In genomic region chr19:40416918-40417713, GRCh38 we compare ENCODE assay signal across 8 cellular contexts. TPM values are rescaled to one million over a fixed set of nuclear protein-coding genes. Genes with fewer than 3 reads are reported as not detected.
DNase-seq lines count a peak whose midpoint lies in the region; ATAC-seq, FAIRE-seq and TF ChIP-seq lines count a peak whose summit lies in the region.

No MANE protein-coding gene starts in this region.

- H3K4me3 ChIP-seq in GM12878: no peak overlapping the region
- no peak overlapping the region for H3K4me3 ChIP-seq in liver (ENCODE audit: low read depth in 1 of 3, low read length in 3 of 3)

- WGBS in GM12878 (ENCODE audit: insufficient coverage, insufficient replicate concordance, low lambda C conversion rate, missing lambda C conversion rate): 17% methylated on average over 16 of the region's 16 CpGs
- 64% methylated on average over 16 of the region's 16 CpGs for WGBS in liver

- CTCF ChIA-PET in GM12878 (lab: Yijun Ruan, JAX): interaction anchor here (0.6 to 2.2 kb wide), 7 partner anchors 9 to 131 kb away, joined by 3 to 7 read pairs (median 3); partner anchors contain the start of genes SERTAD1 and SERTAD3

- peak; percentile 41; the same call in 1 of the 2 replicates for TF ChIP-seq POLR2A in GM12878 (IDR thresholded peaks at IDR 0.05; ENCODE audit: low read depth, low read length)

- H3K36me3 ChIP-seq in GM12878 (ENCODE audit: control insufficient read depth in 2 of 2, insufficient read depth in 2 of 2, low read length in 1 of 2) (no peaks in the 10 kb centered on the region), liver (ENCODE audit: control insufficient read depth in 4 of 4, insufficient read depth in 3 of 4, low read depth in 1 of 4, low read length in 3 of 4) (no peaks in the 10 kb centered on the region)

- no peak for TF ChIP-seq RAD21 in GM12878 (IDR thresholded peaks at IDR 0.05; ENCODE audit: insufficient read depth, low read depth, low read length)
- peak in 1 of 2 donors; percentile 10 for TF ChIP-seq RAD21 in liver (IDR thresholded peaks at IDR 0.05)

- peak; percentile 36 to 60; a peak in 3 of 4 replicates for TF ChIP-seq EP300 in GM12878 (IDR thresholded peaks at IDR 0.05; ENCODE audit: borderline replicate concordance in 1 of 2, control insufficient read depth in 1 of 2, low read depth in 2 of 2, low read length in 2 of 2)

- ATAC-seq in GM12878: peak; percentile 27
- ATAC-seq in GM19023 (IDR thresholded peaks at IDR 0.05; ENCODE audit: unreplicated experiment): no peak

- peaks cover 3% of the 10 kb centered on the region; the same call in 1 of the 2 replicates for H3K79me2 ChIP-seq in GM12878 (ENCODE audit: control insufficient read depth, insufficient read depth, low read length)

- no peaks in the 10 kb centered on the region for H3K9me3 ChIP-seq in GM12878 (replicated peaks; ENCODE audit: control insufficient read depth, insufficient read depth, low read length)
- no peaks in the 10 kb centered on the region for H3K9me3 ChIP-seq in liver (ENCODE audit: control insufficient read depth in 4 of 4, low read length in 3 of 4)

- no peaks in the 10 kb centered on the region for H4K20me1 ChIP-seq in GM12878 (ENCODE audit: control insufficient read depth, insufficient read depth)

- RAD21 ChIA-PET in GM12878 (lab: Charles Lee; ENCODE audit: unreplicated experiment): interaction anchor here (0.5 to 1.5 kb wide), 4 partner anchors 9 to 112 kb away, joined by 3 to 6 read pairs (median 4); partner anchors contain the start of gene SERTAD1

- intact Hi-C loops in GM12878 (cut with micrococcal nuclease; ENCODE audit: unreplicated experiment): loop anchor here (5.0 kb wide), 1 partner anchor 60 kb away; no protein-coding TSS in a partner anchor

- SMC1A ChIA-PET in GM12878 (lab: Charles Lee; ENCODE audit: uncharacterized antibody, unreplicated experiment): interaction anchor here (0.7 to 2.3 kb wide), 6 partner anchors 9 to 113 kb away, joined by 3 to 8 read pairs (median 6); partner anchors contain the start of genes SERTAD1 and SERTAD3

- H3K27ac ChIP-seq in GM12878 (ENCODE audit: control insufficient read depth, insufficient read depth) (peak overlapping the region; percentile 80), liver (ENCODE audit: low read depth in 1 of 2, low read length in 2 of 2) (peak overlapping the region; percentile 52 to 74)

- no peaks in the 10 kb centered on the region for H3K27me3 ChIP-seq in GM12878 (replicated peaks in 1 of 2; ENCODE audit: control insufficient read depth in 2 of 2, insufficient read depth in 2 of 2, low read length in 1 of 2)
- no peaks in the 10 kb centered on the region for H3K27me3 ChIP-seq in liver (ENCODE audit: control insufficient read depth in 4 of 4, insufficient read depth in 4 of 4, low read length in 3 of 4)

- TF ChIP-seq CTCF in GM12878 (IDR thresholded peaks at IDR 0.05 in 2 of 3, conservative IDR thresholded peaks at IDR 0.05 in 1 of 3; ENCODE audit: control insufficient read depth in 2 of 3, extremely low read depth in 1 of 3, insufficient read depth in 1 of 3, low read depth in 3 of 3, low read length in 3 of 3) (no peak), liver (IDR thresholded peaks at IDR 0.05; ENCODE audit: low read depth, low read length, missing input control) (no peak)

- in situ Hi-C loops in GM12878 (cut with MboI): no loop called here

- H3K9ac ChIP-seq in GM12878 (ENCODE audit: control insufficient read depth, insufficient read depth, low read length) (peak overlapping the region; percentile 46), liver (ENCODE audit: low read depth in 1 of 2, low read length in 2 of 2) (peak overlapping the region in 1 of 2 donors; percentile 6)

- peak; percentile 68 for DNase-seq in A172 (ENCODE audit: low spot score)
- DNase-seq in HK-2 (ENCODE audit: unreplicated experiment): peak; percentile 45
- DNase-seq in GM12878 (ENCODE audit: low read depth, low spot score): no peak
- DNase-seq in NCI-H1105 treated with DMSO at 0.1 percent for 48 hours (lab: John Stamatoyannopoulos, UW): no peak
- no peak for DNase-seq in NCI-H2107 treated with DMSO at 0.1 percent for 48 hours (lab: John Stamatoyannopoulos, UW; ENCODE audit: unreplicated experiment)
- no peak for DNase-seq in retina

- POLR2A ChIA-PET in GM12878 (lab: Charles Lee): interaction anchor here (0.6 to 2.8 kb wide), 5 partner anchors 9 to 969 kb away, joined by 3 to 12 read pairs (median 5); partner anchors contain the start of gene SERTAD1

- H3K4me1 ChIP-seq in GM12878 (ENCODE audit: control insufficient read depth, insufficient read depth, low read length) (peaks cover 22% of the 10 kb centered on the region), liver (ENCODE audit: control insufficient read depth in 4 of 4, insufficient read depth in 4 of 4, low read length in 3 of 4) (peaks cover 0 to 4% (median 1%) of the 10 kb centered on the region in 4 donors)

- peak; percentile 75 for FAIRE-seq in GM12878 (lab: Jason Lieb, UNC)

- H2AFZ ChIP-seq in GM12878 (ENCODE audit: control insufficient read depth, low read depth, low read length): peak overlapping the region; percentile 45

- BruUV-seq in GM12878 (replicated peaks; lab: Mats Ljungman, UMichigan): no TSS peak

- H3K4me2 ChIP-seq in GM12878 (ENCODE audit: control insufficient read depth, insufficient read depth): peak overlapping the region; percentile 52

RNA-seq across cellular contexts. Expression of gene PRX, which starts 3.9 kb away (rescaled TPM):
- total RNA-seq in A172 (2014; rRNA removed; shearing (Covaris generic)): 1.5 and 2.0 TPM in 2 replicates
- total RNA-seq in GM12878 (2013; cell fraction: nucleolus; rRNA removed): 1.8 TPM in 2 replicates
- total RNA-seq in GM12878 (2014; rRNA removed) (0.98 and 1.1 TPM in 2 replicates), GM12878 (2014; rRNA removed; fragmentation: Illumina TruSeq; extraction: Trizol) (0.54 and 0.69 TPM in 2 replicates), GM12878 (2021) (1.2 and 1.3 TPM in 2 replicates), liver (1 to 10 TPM in 1 of 2 donors, under 1 TPM in 1; 0.56 to 1.0 TPM)
- 0.51 TPM for polyA plus RNA-seq in GM12878 (2011; ENCODE audit: low read depth)
- polyA plus RNA-seq in GM12878 (2011; rRNA removed) (0.45 and 0.71 TPM in 2 replicates), GM12878 (2014; fragmentation: Illumina TruSeq; extraction: Trizol) (0.27 and 0.50 TPM in 2 replicates), GM12878 (2014; fragmentation: Nextera tagmentation; extraction: Ambion mirVana) (under 1 TPM in 1 of 2 experiments, not detected in 1; 0.02 TPM), GM12878 (2014; rRNA removed) (1.1 and 1.4 TPM in 2 replicates), GM12878 (2016; fragmentation: Nextera tagmentation; extraction: Ambion mirVana) (under 1 TPM; 0.12 to 0.29 TPM), liver (under 1 TPM; 0.03 to 0.47 TPM)
- 0.88 and 0.97 TPM in 2 replicates for polyA plus RNA-seq in GM12878 (2011; cell fraction: cytosol; rRNA removed)
- 0.78 and 1.2 TPM in 2 replicates for polyA plus RNA-seq in GM12878 (2011; cell fraction: nucleus; rRNA removed)
- 1.2 and 1.3 TPM in 2 replicates for polyA plus RNA-seq in GM12878 (2012)
- polyA minus RNA-seq in GM12878 (2011; rRNA and poly(A)+ RNA removed): 0.22 and 1.0 TPM in 2 replicates
- polyA minus RNA-seq in GM12878 (2011; cell fraction: cytosol; rRNA and poly(A)+ RNA removed): 0.27 TPM in 1 of 2 replicates, not detected in the other
- polyA minus RNA-seq in GM12878 (2011; cell fraction: nucleus; rRNA and poly(A)+ RNA removed): 0.24 and 0.38 TPM in 2 replicates

RNA-seq across cellular contexts. Expression of gene SERTAD1, which starts 8.7 kb away (rescaled TPM):
- 10.2 and 10.3 TPM in 2 replicates for total RNA-seq in A172 (2014; rRNA removed; shearing (Covaris generic))
- 3.5 and 3.7 TPM in 2 replicates for total RNA-seq in GM12878 (2013; cell fraction: nucleolus; rRNA removed)
- 12.2 and 12.9 TPM in 2 replicates for total RNA-seq in GM12878 (2014; rRNA removed)
- 4.0 and 4.5 TPM in 2 replicates for total RNA-seq in GM12878 (2014; rRNA removed; fragmentation: Illumina TruSeq; extraction: Trizol)
- total RNA-seq in GM12878 (2021): 10.4 and 10.7 TPM in 2 replicates
- polyA plus RNA-seq in GM12878 (2011; ENCODE audit: low read depth): 4.4 TPM
- polyA plus RNA-seq in GM12878 (2011; rRNA removed): 3.8 and 6.5 TPM in 2 replicates
- 9.8 and 14.0 TPM in 2 replicates for polyA plus RNA-seq in GM12878 (2011; cell fraction: cytosol; rRNA removed)
- 9.6 and 11.2 TPM in 2 replicates for polyA plus RNA-seq in GM12878 (2011; cell fraction: nucleus; rRNA removed)
- polyA plus RNA-seq in GM12878 (2012): 8.4 and 12.0 TPM in 2 replicates
- polyA plus RNA-seq in GM12878 (2014; fragmentation: Illumina TruSeq; extraction: Trizol): 0.89 and 2.6 TPM in 2 replicates
- polyA plus RNA-seq in GM12878 (2014; fragmentation: Nextera tagmentation; extraction: Ambion mirVana): 1 to 10 TPM in 1 of 2 experiments, under 1 TPM in 1; 0.23 to 1.6 TPM
- polyA plus RNA-seq in GM12878 (2014; rRNA removed): 9.5 and 12.9 TPM in 2 replicates
- 10 to 100 TPM; 12.5 to 14.2 TPM for polyA plus RNA-seq in GM12878 (2016; fragmentation: Nextera tagmentation; extraction: Ambion mirVana)
- 1.9 and 4.7 TPM in 2 replicates for polyA minus RNA-seq in GM12878 (2011; rRNA and poly(A)+ RNA removed)
- polyA minus RNA-seq in GM12878 (2011; cell fraction: cytosol; rRNA and poly(A)+ RNA removed): 2.4 TPM in 2 replicates
- 3.4 and 5.7 TPM in 2 replicates for polyA minus RNA-seq in GM12878 (2011; cell fraction: nucleus; rRNA and poly(A)+ RNA removed)
- total RNA-seq in liver: 1 to 10 TPM; 3.7 to 6.0 TPM
- polyA plus RNA-seq in liver: 1 to 10 TPM; 3.6 to 6.8 TPM

RNA-seq across cellular contexts. Expression of gene SERTAD3, which starts 27.0 kb away (rescaled TPM):
- 20.0 and 22.6 TPM in 2 replicates for total RNA-seq in A172 (2014; rRNA removed; shearing (Covaris generic))
- 6.7 and 7.3 TPM in 2 replicates for total RNA-seq in GM12878 (2013; cell fraction: nucleolus; rRNA removed)
- 14.4 and 16.7 TPM in 2 replicates for total RNA-seq in GM12878 (2014; rRNA removed)
- total RNA-seq in GM12878 (2014; rRNA removed; fragmentation: Illumina TruSeq; extraction: Trizol): 12.4 and 13.6 TPM in 2 replicates
- 19.3 and 22.4 TPM in 2 replicates for total RNA-seq in GM12878 (2021)
- polyA plus RNA-seq in GM12878 (2011; ENCODE audit: low read depth): 7.0 TPM
- 10.0 and 12.9 TPM in 2 replicates for polyA plus RNA-seq in GM12878 (2011; rRNA removed)
- polyA plus RNA-seq in GM12878 (2011; cell fraction: cytosol; rRNA removed): 12.1 and 13.4 TPM in 2 replicates
- 10.8 and 11.0 TPM in 2 replicates for polyA plus RNA-seq in GM12878 (2011; cell fraction: nucleus; rRNA removed)
- 11.3 TPM in 2 replicates for polyA plus RNA-seq in GM12878 (2012)
- 7.4 and 9.5 TPM in 2 replicates for polyA plus RNA-seq in GM12878 (2014; fragmentation: Illumina TruSeq; extraction: Trizol)
- 1 to 10 TPM; 4.2 to 8.4 TPM for polyA plus RNA-seq in GM12878 (2014; fragmentation: Nextera tagmentation; extraction: Ambion mirVana)
- polyA plus RNA-seq in GM12878 (2014; rRNA removed): 13.8 and 16.2 TPM in 2 replicates
- polyA plus RNA-seq in GM12878 (2016; fragmentation: Nextera tagmentation; extraction: Ambion mirVana): 10 to 100 TPM; 13.9 to 17.4 TPM
- polyA minus RNA-seq in GM12878 (2011; rRNA and poly(A)+ RNA removed): 11.6 and 22.9 TPM in 2 replicates
- 12.4 and 13.5 TPM in 2 replicates for polyA minus RNA-seq in GM12878 (2011; cell fraction: cytosol; rRNA and poly(A)+ RNA removed)
- polyA minus RNA-seq in GM12878 (2011; cell fraction: nucleus; rRNA and poly(A)+ RNA removed): 4.2 and 7.0 TPM in 2 replicates
- 1 to 10 TPM; 6.9 to 7.0 TPM for total RNA-seq in liver
- 1 to 10 TPM; 6.1 to 8.9 TPM for polyA plus RNA-seq in liver

RNA-seq across cellular contexts. Expression of gene HIPK4, which starts 27.1 kb away (rescaled TPM):
- total RNA-seq in A172 (2014; rRNA removed; shearing (Covaris generic)): 0.38 TPM in 1 of 2 replicates, not detected in the other
- not detected in 2 replicates for total RNA-seq in GM12878 (2013; cell fraction: nucleolus; rRNA removed)
- total RNA-seq in GM12878 (2014; rRNA removed): not detected in 2 replicates
- total RNA-seq in GM12878 (2014; rRNA removed; fragmentation: Illumina TruSeq; extraction: Trizol): not detected in 2 replicates
- 0.13 TPM in 1 of 2 replicates, not detected in the other for total RNA-seq in GM12878 (2021)
- polyA plus RNA-seq in GM12878 (2011; ENCODE audit: low read depth): not detected
- polyA plus RNA-seq in GM12878 (2011; rRNA removed): not detected in 2 replicates
- polyA plus RNA-seq in GM12878 (2011; cell fraction: cytosol; rRNA removed): not detected in 2 replicates
- not detected in 2 replicates for polyA plus RNA-seq in GM12878 (2011; cell fraction: nucleus; rRNA removed)
- 0.04 and 0.05 TPM in 2 replicates for polyA plus RNA-seq in GM12878 (2012)
- polyA plus RNA-seq in GM12878 (2014; fragmentation: Illumina TruSeq; extraction: Trizol): not detected in 2 replicates
- polyA plus RNA-seq in GM12878 (2014; fragmentation: Nextera tagmentation; extraction: Ambion mirVana): not detected
- not detected in 2 replicates for polyA plus RNA-seq in GM12878 (2014; rRNA removed)
- under 1 TPM; 0.07 to 0.08 TPM for polyA plus RNA-seq in GM12878 (2016; fragmentation: Nextera tagmentation; extraction: Ambion mirVana)
- polyA minus RNA-seq in GM12878 (2011; rRNA and poly(A)+ RNA removed): not detected in 2 replicates
- polyA minus RNA-seq in GM12878 (2011; cell fraction: cytosol; rRNA and poly(A)+ RNA removed): not detected in 2 replicates
- polyA minus RNA-seq in GM12878 (2011; cell fraction: nucleus; rRNA and poly(A)+ RNA removed): not detected in 2 replicates
- under 1 TPM in 1 of 2 donors, not detected in 1; 0.17 TPM for total RNA-seq in liver
- under 1 TPM in 1 of 2 donors, not detected in 1; 0.02 TPM for polyA plus RNA-seq in liver

RNA-seq across cellular contexts. Expression of gene BLVRB, which starts 48.4 kb away (rescaled TPM):
- 327 and 381 TPM in 2 replicates for total RNA-seq in A172 (2014; rRNA removed; shearing (Covaris generic))
- total RNA-seq in GM12878 (2013; cell fraction: nucleolus; rRNA removed): 4.3 and 4.8 TPM in 2 replicates
- total RNA-seq in GM12878 (2014; rRNA removed) (47.5 and 48.3 TPM in 2 replicates), GM12878 (2014; rRNA removed; fragmentation: Illumina TruSeq; extraction: Trizol) (21.2 and 21.7 TPM in 2 replicates), GM12878 (2021) (30.0 and 31.6 TPM in 2 replicates), liver (1,000 to 10,000 TPM in 1 of 2 donors, 100 to 1,000 TPM in 1; 132 to 1,243 TPM)
- polyA plus RNA-seq in GM12878 (2011; ENCODE audit: low read depth): 11.0 TPM
- polyA plus RNA-seq in GM12878 (2011; rRNA removed) (10.9 and 23.9 TPM in 2 replicates), GM12878 (2014; fragmentation: Illumina TruSeq; extraction: Trizol) (2.5 and 11.3 TPM in 2 replicates), GM12878 (2014; fragmentation: Nextera tagmentation; extraction: Ambion mirVana) (10 to 100 TPM in 1 of 2 experiments, 1 to 10 TPM in 1; 6.3 to 16.3 TPM), GM12878 (2014; rRNA removed) (53.3 and 58.1 TPM in 2 replicates), GM12878 (2016; fragmentation: Nextera tagmentation; extraction: Ambion mirVana) (10 to 100 TPM; 38.9 to 42.7 TPM), liver (100 to 1,000 TPM; 192 to 312 TPM)
- 56.6 and 61.9 TPM in 2 replicates for polyA plus RNA-seq in GM12878 (2011; cell fraction: cytosol; rRNA removed)
- 23.4 and 36.2 TPM in 2 replicates for polyA plus RNA-seq in GM12878 (2011; cell fraction: nucleus; rRNA removed)
- polyA plus RNA-seq in GM12878 (2012): 30.3 and 49.5 TPM in 2 replicates
- polyA minus RNA-seq in GM12878 (2011; rRNA and poly(A)+ RNA removed): 14.0 and 17.2 TPM in 2 replicates
- polyA minus RNA-seq in GM12878 (2011; cell fraction: cytosol; rRNA and poly(A)+ RNA removed): 44.1 and 48.3 TPM in 2 replicates
- polyA minus RNA-seq in GM12878 (2011; cell fraction: nucleus; rRNA and poly(A)+ RNA removed): 5.6 and 10.3 TPM in 2 replicates

Comparison
In these comparisons a context has a peak if more than half of its experiments do, and no peak if none do; other contexts are left out.
1. DNase-seq: peak in A172 (single experiment) and HK-2 (single experiment); none in GM12878 (single experiment), NCI-H1105 treated with DMSO at 0.1 percent for 48 hours (single experiment), NCI-H2107 treated with DMSO at 0.1 percent for 48 hours (single experiment) and retina (single experiment).